Comparison of ENCODE assay signal across 23 cellular contexts in the genomic region with DNA sequence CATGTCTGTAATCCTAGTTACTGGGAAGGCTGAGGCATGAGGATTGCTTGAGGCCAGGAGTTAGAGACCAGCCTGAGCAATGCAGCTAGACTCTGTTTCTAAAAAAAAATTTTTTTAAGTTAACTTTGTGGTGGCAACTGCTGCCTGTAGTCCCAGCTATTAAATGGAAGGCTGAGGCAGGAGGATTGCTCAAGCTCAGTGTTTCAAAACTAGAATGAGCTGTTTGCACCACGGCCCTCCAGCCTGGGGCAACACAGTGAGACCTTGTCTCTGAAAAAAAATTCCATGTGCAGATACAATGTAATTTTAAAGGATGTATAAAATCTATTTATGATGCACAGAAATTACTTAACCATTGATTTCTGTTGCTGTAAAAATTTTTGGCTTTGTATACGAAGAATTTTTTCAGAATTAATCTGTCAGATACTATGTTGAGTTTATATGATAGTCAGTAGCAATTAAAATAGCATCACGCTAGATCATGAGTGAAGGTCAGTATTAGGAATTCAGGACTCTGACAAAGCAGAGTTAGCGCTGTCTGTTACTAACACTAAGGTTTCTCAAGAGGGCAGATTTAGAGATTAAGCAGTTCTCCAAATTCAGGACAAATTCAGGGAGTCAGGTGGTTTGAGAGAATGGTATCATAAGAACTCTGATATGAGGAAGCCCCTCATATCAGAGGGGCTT. TPM values are rescaled to one million over a fixed set of nuclear protein-coding genes. Genes with fewer than 3 reads are reported as not detected.
DNase-seq lines count a peak whose midpoint lies in the region; TF ChIP-seq lines count a peak whose summit lies in the region.
"Had no signal": no experiment of that assay in that cellular context is flagged by ENCODE, and none has a peak within 500 bp of the region (broad histone marks: within the 10 kb centered on the region; RNA-seq: fewer than 3 reads in every experiment).

No MANE protein-coding gene starts in this region.

- no peak overlapping the region for H3K23ac ChIP-seq in mesenchymal stem cell (ENCODE audit: low read length in 2 of 2)

- no peak overlapping the region for H3K4me2 ChIP-seq in mesenchymal stem cell (ENCODE audit: low read length, poor library complexity, severe bottlenecking)

- no peak overlapping the region for H2BK12ac ChIP-seq in mesenchymal stem cell (ENCODE audit: low read length in 2 of 2)

- intact Hi-C loops in sigmoid colon (cut with DNase I) = no loop called here

- no peak overlapping the region for H4K91ac ChIP-seq in mesenchymal stem cell (ENCODE audit: low read length)

- no peak overlapping the region for H3K14ac ChIP-seq in mesenchymal stem cell (ENCODE audit: low read length in 2 of 2)

- DNase-seq in GM03348 (ENCODE audit: low spot score) (peak; percentile 22), NB4 (ENCODE audit: low read depth) (peak; percentile 62), amniotic epithelial cell (ENCODE audit: low read depth) (peak; percentile 77), mesenchymal stem cell (peak; percentile 60), NCI-H146 (lab: John Stamatoyannopoulos, UW) (no peak), sigmoid colon (no peak), AG08395 (ENCODE audit: low spot score) (no peak), HEK293T (ENCODE audit: extremely low spot score) (no peak)
- DNase-seq: activated CD8-positive, alpha-beta memory T cell treated with anti-CD3 and anti-CD28 coated beads, Interleukin-2, amount 50 U/mL, for 48 hours; activated effector memory CD4-positive, alpha-beta T cell treated with anti-CD3 and anti-CD28 coated beads, Interleukin-2, amount 50 U/mL, for 16 hours; activated naive CD8-positive, alpha-beta T cell treated with anti-CD3 and anti-CD28 coated beads, Interleukin-2, amount 50 U/mL, for 24 hours; BE2C; COR-L47; gastrocnemius medialis; KBM-7; kidney glomerular epithelial cell; NCI-H1092; NCI-H2029 treated with DMSO at 0.1 percent for 48 hours; NK-92 treated with Interleukin-12 subunit alpha and Interleukin-12 subunit beta, amount 100 ng/mL, for 24 hours; retina; T-cell; upper lobe of left lung had no signal

- H2BK5ac ChIP-seq in mesenchymal stem cell (ENCODE audit: low read depth, low read length, poor library complexity, severe bottlenecking) = no peak overlapping the region

- no peak overlapping the region for H2AK5ac ChIP-seq in mesenchymal stem cell (ENCODE audit: low read length, severe bottlenecking)

- H4K8ac ChIP-seq in mesenchymal stem cell (ENCODE audit: low read length) = no peak overlapping the region

- CTCF ChIA-PET in HEK293T (lab: Yijun Ruan, JAX) = no interaction called here

- TF ChIP-seq EP300 in sigmoid colon (IDR thresholded peaks at IDR 0.05) = no peak

- H3K36me3 ChIP-seq in mesenchymal stem cell (ENCODE audit: control insufficient read depth in 1 of 2, insufficient read depth in 2 of 2, low read depth in 1 of 2, low read length in 2 of 2) (no peaks in the 10 kb centered on the region), sigmoid colon (no peaks in the 10 kb centered on the region)
- H3K36me3 ChIP-seq: BE2C, cardiac muscle cell, gastrocnemius medialis, upper lobe of left lung had no signal

- H2AFZ ChIP-seq in mesenchymal stem cell (ENCODE audit: low read depth, low read length) = no peak overlapping the region

- no peak for TF ChIP-seq CTCF in NB4 (IDR thresholded peaks at IDR 0.05; ENCODE audit: low read depth, low read length)
- TF ChIP-seq CTCF in sigmoid colon (IDR thresholded peaks at IDR 0.05) = no peak

- H3K9me3 ChIP-seq in mesenchymal stem cell (ENCODE audit: control insufficient read depth, low read length) (no peaks in the 10 kb centered on the region), sigmoid colon (no peaks in the 10 kb centered on the region)
- H3K9me3 ChIP-seq: BE2C, gastrocnemius medialis, upper lobe of left lung had no signal

- H3K4me3 ChIP-seq in NB4 (ENCODE audit: low read depth, low read length) (no peak overlapping the region), mesenchymal stem cell (ENCODE audit: insufficient read depth in 1 of 2, low read depth in 1 of 2, low read length in 2 of 2) (no peak overlapping the region), sigmoid colon (no peak overlapping the region)
- H3K4me3 ChIP-seq: cardiac muscle cell, gastrocnemius medialis, upper lobe of left lung had no signal

- H3K79me1 ChIP-seq in mesenchymal stem cell (replicated peaks; ENCODE audit: low read length, poor library complexity, severe bottlenecking) = peaks cover 2% of the 10 kb centered on the region

- H3K4me1 ChIP-seq in mesenchymal stem cell (ENCODE audit: control insufficient read depth, insufficient read depth, low read depth, low read length) (peaks cover 2% of the 10 kb centered on the region), sigmoid colon (no peaks in the 10 kb centered on the region)
- H3K4me1 ChIP-seq: upper lobe of left lung had no signal

- H3K4ac ChIP-seq in mesenchymal stem cell (ENCODE audit: low read depth in 1 of 2, low read length in 2 of 2) = no peak overlapping the region

- H2BK120ac ChIP-seq in mesenchymal stem cell (ENCODE audit: low read depth, low read length) = no peak overlapping the region

- TF ChIP-seq POLR2A in NB4 (IDR thresholded peaks at IDR 0.05; ENCODE audit: extremely low read depth, insufficient read length) (no peak), sigmoid colon (IDR thresholded peaks at IDR 0.05) (no peak)

- no peak overlapping the region for H3K27ac ChIP-seq in mesenchymal stem cell (ENCODE audit: low read length, poor library complexity, severe bottlenecking)
- H3K27ac ChIP-seq in sigmoid colon = no peak overlapping the region
- H3K27ac ChIP-seq: cardiac muscle cell, gastrocnemius medialis, upper lobe of left lung had no signal

- no peak overlapping the region for H3K9ac ChIP-seq in mesenchymal stem cell (ENCODE audit: low read length)

- H3K18ac ChIP-seq in mesenchymal stem cell (ENCODE audit: low read depth in 1 of 2, low read length in 2 of 2) = no peak overlapping the region

- WGBS in mesenchymal stem cell = over 99% methylated on average over 3 of the region's 4 CpGs
- 92 to 93% methylated on average over 4 of the region's 4 CpGs for WGBS in sigmoid colon, 2 donors

- H2BK15ac ChIP-seq in mesenchymal stem cell (ENCODE audit: low read depth, poor library complexity, severe bottlenecking) = peak overlapping the region; percentile 60

- POLR2A ChIA-PET in HEK293T (lab: Yijun Ruan, JAX) = interaction anchor here (3.2 kb wide), 1 partner anchor 8 kb away, joined by 39 read pairs; a partner anchor contains a TSS

- H3K27me3 ChIP-seq in mesenchymal stem cell (ENCODE audit: control insufficient read depth in 1 of 2, insufficient read depth in 1 of 2, low read length in 2 of 2) = no peaks in the 10 kb centered on the region
- H3K27me3 ChIP-seq in sigmoid colon = no peaks in the 10 kb centered on the region
- H3K27me3 ChIP-seq: BE2C, cardiac muscle cell, gastrocnemius medialis, upper lobe of left lung had no signal

TF ChIP-seq in HEK293T, 16 proteins besides CTCF, POLR2A, EP300 and RAD21:
- no peak for TF ChIP-seq L3MBTL2 (conservative IDR thresholded peaks at IDR 0.05)
- TF ChIP-seq TARDBP (IDR thresholded peaks at IDR 0.05) = no peak
- TF ChIP-seq SUZ12 (IDR thresholded peaks at IDR 0.05) = no peak
- TF ChIP-seq SP1 (IDR thresholded peaks at IDR 0.05) = no peak
- no peak for TF ChIP-seq FOXA1 (IDR thresholded peaks at IDR 0.05)
- TF ChIP-seq BHLHE40 (IDR thresholded peaks at IDR 0.05; ENCODE audit: borderline replicate concordance) = no peak
- no peak for TF ChIP-seq ELF4 (IDR thresholded peaks at IDR 0.05)
- TF ChIP-seq FOXK2 (IDR thresholded peaks at IDR 0.05) = no peak
- no peak for TF ChIP-seq ZNF384 (IDR thresholded peaks at IDR 0.05)
- TF ChIP-seq LEF1 (IDR thresholded peaks at IDR 0.05; ENCODE audit: borderline replicate concordance) = no peak
- no peak for TF ChIP-seq HDGF (IDR thresholded peaks at IDR 0.05; ENCODE audit: borderline replicate concordance)
- TF ChIP-seq CTBP1 (IDR thresholded peaks at IDR 0.05; ENCODE audit: borderline replicate concordance) = no peak
- TF ChIP-seq NFRKB (IDR thresholded peaks at IDR 0.05) = no peak
- TF ChIP-seq ARNT (IDR thresholded peaks at IDR 0.05) = no peak
- no peak for TF ChIP-seq FOXM1 (IDR thresholded peaks at IDR 0.05; ENCODE audit: borderline replicate concordance)
- TF ChIP-seq, protein P1, sequence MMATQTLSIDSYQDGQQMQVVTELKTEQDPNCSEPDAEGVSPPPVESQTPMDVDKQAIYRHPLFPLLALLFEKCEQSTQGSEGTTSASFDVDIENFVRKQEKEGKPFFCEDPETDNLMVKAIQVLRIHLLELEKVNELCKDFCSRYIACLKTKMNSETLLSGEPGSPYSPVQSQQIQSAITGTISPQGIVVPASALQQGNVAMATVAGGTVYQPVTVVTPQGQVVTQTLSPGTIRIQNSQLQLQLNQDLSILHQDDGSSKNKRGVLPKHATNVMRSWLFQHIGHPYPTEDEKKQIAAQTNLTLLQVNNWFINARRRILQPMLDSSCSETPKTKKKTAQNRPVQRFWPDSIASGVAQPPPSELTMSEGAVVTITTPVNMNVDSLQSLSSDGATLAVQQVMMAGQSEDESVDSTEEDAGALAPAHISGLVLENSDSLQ (IDR thresholded peaks at IDR 0.05) = no peak

RNA-seq across cellular contexts. Expression of a gene that starts 8.3 kb away (rescaled TPM):
- polyA plus RNA-seq in mesenchymal stem cell (2013, experiment 1 of 2) = 19.6 TPM
- polyA plus RNA-seq in mesenchymal stem cell (2013, experiment 2 of 2) = 18.2 TPM
- 10 to 100 TPM; 11.5 to 24.9 (median 14.5) TPM for total RNA-seq in sigmoid colon
- polyA plus RNA-seq in sigmoid colon = 10 to 100 TPM in 1 of 3 donors, 1 to 10 TPM in 2; 7.2 to 15.6 (median 8.2) TPM

Comparison
In these comparisons a context has a peak if more than half of its experiments do, and no peak if none do; other contexts are left out.
1. DNase-seq: peak in GM03348 (single experiment), NB4 (single experiment), amniotic epithelial cell (single experiment) and mesenchymal stem cell (single experiment); none in NCI-H146 (single experiment), sigmoid colon (single experiment), AG08395 (single experiment) and HEK293T (single experiment).